In genomic region chr17:62906881-62907280, GRCh38 we compare ENCODE assay signal across 25 cellular contexts.
"Had no signal": no experiment of that assay in that cellular context is flagged by ENCODE, and none has a peak within 500 bp of the region (broad histone marks: within the 10 kb centered on the region; RNA-seq: fewer than 3 reads in every experiment).

No MANE protein-coding gene starts in this region.

- H3K27me3 ChIP-seq: MG63 had no signal

- DNase-seq: activated CD4-positive, alpha-beta T cell treated with anti-CD3 and anti-CD28 coated beads for 4 hours; activated CD8-positive, alpha-beta memory T cell treated with anti-CD3 and anti-CD28 coated beads, Interleukin-2, amount 50 U/mL, for 4 hours; activated CD8-positive, alpha-beta T cell treated with anti-CD3 and anti-CD28 coated beads for 36 hours; activated naive CD8-positive, alpha-beta T cell treated with anti-CD3 and anti-CD28 coated beads, Interleukin-2, amount 50 U/mL, for 24 hours; activated T-cell treated with anti-CD3 and anti-CD28 coated beads, Interleukin-2, amount 50 U/mL, for 1 hour; amniotic stem cell; MG63; NCI-H1105; NCI-H1436 treated with DMSO at 0.1 percent for 48 hours; NCI-H187; NCI-H2081; NCI-H2171; NCI-H2227 treated with DMSO at 0.1 percent for 48 hours; NCI-H510A; NCI-H526 treated with DMSO at 0.1 percent for 48 hours; NCI-H82; OCI-M1; SHP77; SW 1271 had no signal

- ATAC-seq: activated CD4-positive, CD25-positive, alpha-beta regulatory T cell treated with anti-CD3 and anti-CD28 coated beads, Interleukin-2, amount 50 U/mL, for 24 hours; activated CD8-positive, alpha-beta T cell treated with anti-CD3 and anti-CD28 coated beads for 36 hours; activated naive CD8-positive, alpha-beta T cell treated with anti-CD3 and anti-CD28 coated beads, Interleukin-2, amount 50 U/mL, for 24 hours; Panc1; SK-N-SH treated with all-trans-retinoic acid at 6 μM for 48 hours had no signal

- FAIRE-seq: astrocyte had no signal

- H3K4me3 ChIP-seq: MG63, SJSA1 had no signal

- H3K4me1 ChIP-seq: SJSA1 had no signal

- H3K27ac ChIP-seq: RWPE1, SJSA1 had no signal

- H3K36me3 ChIP-seq: MG63, SJSA1 had no signal
